ENCODE assay signal across 11 cellular contexts in genomic region chr2:196331143-196331542, GRCh38.
DNase-seq lines count a peak whose midpoint lies in the region; ATAC-seq and TF ChIP-seq lines count a peak whose summit lies in the region.
"Had no signal": no experiment of that assay in that cellular context is flagged by ENCODE, and none has a peak within 500 bp of the region (broad histone marks: within the 10 kb centered on the region; RNA-seq: fewer than 3 reads in every experiment).

No MANE protein-coding gene starts in this region.

- peaks cover 5% of the 10 kb centered on the region for H3K27me3 Mint-ChIP-seq in activated CD4-positive, alpha-beta T cell treated with anti-CD3 and anti-CD28 coated beads, Interleukin-2, amount 10 ng/mL, durations not matched to agents 7 days and 5 days
- peaks cover 2% of the 10 kb centered on the region for H3K27me3 Mint-ChIP-seq in activated CD4-positive, alpha-beta memory T cell treated with anti-CD3 and anti-CD28 coated beads for 36 hours

- H3K4me3 Mint-ChIP-seq in activated CD4-positive, alpha-beta T cell treated with anti-CD3 and anti-CD28 coated beads, Interleukin-2, amount 10 ng/mL, durations not matched to agents 7 days and 5 days: no peak overlapping the region
- no peak overlapping the region for H3K4me3 Mint-ChIP-seq in activated CD4-positive, alpha-beta memory T cell treated with anti-CD3 and anti-CD28 coated beads for 36 hours

- H3K4me1 Mint-ChIP-seq in activated CD4-positive, alpha-beta T cell treated with anti-CD3 and anti-CD28 coated beads, Interleukin-2, amount 10 ng/mL, durations not matched to agents 7 days and 5 days: no peaks in the 10 kb centered on the region
- no peaks in the 10 kb centered on the region for H3K4me1 Mint-ChIP-seq in activated CD4-positive, alpha-beta memory T cell treated with anti-CD3 and anti-CD28 coated beads for 36 hours (ENCODE audit: low read depth)

- TF ChIP-seq CTCF in AG09319 (IDR thresholded peaks at IDR 0.05; ENCODE audit: low read depth, low read length) (no peak), cardiac fibroblast (IDR thresholded peaks at IDR 0.05; ENCODE audit: low read depth, low read length) (no peak), right lobe of liver (IDR thresholded peaks at IDR 0.05) (no peak)

- DNase-seq in AG09319 (ENCODE audit: extremely low read depth, low read depth) (peak; percentile 58), NCI-H2227 (lab: John Stamatoyannopoulos, UW; ENCODE audit: unreplicated experiment) (peak; percentile 14), cardiac fibroblast (ENCODE audit: low read depth in 2 of 2) (peak; percentile 85 to 87), right lobe of liver (no peak)
- no peak for DNase-seq in activated CD4-positive, alpha-beta T cell treated with anti-CD3 and anti-CD28 coated beads, Interleukin-2, amount 10 ng/mL, durations not matched to agents 7 days and 5 days
- no peak for DNase-seq in activated CD4-positive, alpha-beta memory T cell treated with anti-CD3 and anti-CD28 coated beads for 36 hours
- DNase-seq: kidney; stimulated activated naive CD8-positive, alpha-beta T cell treated with anti-CD3 and anti-CD28 coated beads, Interleukin-15, Interleukin-2, amounts not matched to agents 100 U/mL and 50 U/mL, for 24 hours had no signal

- no peak overlapping the region for H3K27ac ChIP-seq in right lobe of liver

- WGBS in right lobe of liver (ENCODE audit: insufficient coverage, low coverage, low lambda C conversion rate, missing lambda C conversion rate): 68% methylated on average over 5 of the region's 5 CpGs

- no peaks in the 10 kb centered on the region for H3K36me3 ChIP-seq in right lobe of liver

- intact Hi-C loops in right lobe of liver (cut with DNase I): no loop called here
- intact Hi-C loops in activated CD4-positive, alpha-beta memory T cell treated with anti-CD3 and anti-CD28 coated beads for 36 hours (cut with micrococcal nuclease): loop anchor here (10.0 kb wide), 1 partner anchor 124 kb away; no protein-coding TSS in a partner anchor

- peak; percentile 21 to 80 (median 63) for ATAC-seq in right lobe of liver
- no peak for ATAC-seq in HG03139 (IDR thresholded peaks at IDR 0.05; ENCODE audit: unreplicated experiment)
- ATAC-seq in GM18511 (IDR thresholded peaks at IDR 0.05; ENCODE audit: unreplicated experiment): no peak

- POLR2A ChIA-PET in activated CD4-positive, alpha-beta T cell treated with anti-CD3 and anti-CD28 coated beads, Interleukin-2, amount 10 ng/mL, durations not matched to agents 7 days and 5 days (lab: Charles Lee): no interaction called here
- POLR2A ChIA-PET in activated CD4-positive, alpha-beta memory T cell treated with anti-CD3 and anti-CD28 coated beads for 36 hours (lab: Charles Lee): interaction anchor here (0.6 kb wide), 1 partner anchor 263 kb away, joined by 3 read pairs; no protein-coding TSS in a partner anchor

- no peaks in the 10 kb centered on the region for H3K4me1 ChIP-seq in right lobe of liver

- H3K9me3 Mint-ChIP-seq in activated CD4-positive, alpha-beta T cell treated with anti-CD3 and anti-CD28 coated beads, Interleukin-2, amount 10 ng/mL, durations not matched to agents 7 days and 5 days: no peaks in the 10 kb centered on the region
- no peaks in the 10 kb centered on the region for H3K9me3 Mint-ChIP-seq in activated CD4-positive, alpha-beta memory T cell treated with anti-CD3 and anti-CD28 coated beads for 36 hours

- no peak overlapping the region for H3K4me3 ChIP-seq in cardiac fibroblast (replicated peaks in 1 of 2; ENCODE audit: low read depth in 2 of 2, low read length in 2 of 2)
- no peak overlapping the region for H3K4me3 ChIP-seq in right lobe of liver
- H3K4me3 ChIP-seq: coronary artery had no signal

- TF ChIP-seq POLR2A in right lobe of liver (IDR thresholded peaks at IDR 0.05): no peak

- no peak overlapping the region for H3K27ac Mint-ChIP-seq in activated CD4-positive, alpha-beta T cell treated with anti-CD3 and anti-CD28 coated beads, Interleukin-2, amount 10 ng/mL, durations not matched to agents 7 days and 5 days
- H3K27ac Mint-ChIP-seq in activated CD4-positive, alpha-beta memory T cell treated with anti-CD3 and anti-CD28 coated beads for 36 hours: no peak overlapping the region

- H3K9me3 ChIP-seq in right lobe of liver: no peaks in the 10 kb centered on the region

- H3K27me3 ChIP-seq in right lobe of liver: no peaks in the 10 kb centered on the region

- CTCF ChIA-PET in activated CD4-positive, alpha-beta T cell treated with anti-CD3 and anti-CD28 coated beads, Interleukin-2, amount 10 ng/mL, durations not matched to agents 7 days and 5 days (lab: Charles Lee): no interaction called here
- CTCF ChIA-PET in activated CD4-positive, alpha-beta memory T cell treated with anti-CD3 and anti-CD28 coated beads for 36 hours (lab: Charles Lee): interaction anchor here (1.0 kb wide), 1 partner anchor 253 kb away, joined by 6 read pairs; no protein-coding TSS in a partner anchor

- no peaks in the 10 kb centered on the region for H3K36me3 Mint-ChIP-seq in activated CD4-positive, alpha-beta T cell treated with anti-CD3 and anti-CD28 coated beads, Interleukin-2, amount 10 ng/mL, durations not matched to agents 7 days and 5 days (ENCODE audit: low read depth)
- H3K36me3 Mint-ChIP-seq in activated CD4-positive, alpha-beta memory T cell treated with anti-CD3 and anti-CD28 coated beads for 36 hours: no peaks in the 10 kb centered on the region

Comparison
In these comparisons a context has a peak if more than half of its experiments do, and no peak if none do; other contexts are left out.
1. DNase-seq: peak in AG09319 (single experiment), NCI-H2227 (single experiment) and cardiac fibroblast (2 of 2); none in right lobe of liver (0 of 3), activated CD4-positive, alpha-beta T cell treated with anti-CD3 and anti-CD28 coated beads, Interleukin-2, amount 10 ng/mL, durations not matched to agents 7 days and 5 days (single experiment) and activated CD4-positive, alpha-beta memory T cell treated with anti-CD3 and anti-CD28 coated beads for 36 hours (single experiment).
2. ATAC-seq: peak in right lobe of liver (4 of 4); none in HG03139 (single experiment) and GM18511 (single experiment).